ENCODE assay signal across 26 cellular contexts in the genomic region with DNA sequence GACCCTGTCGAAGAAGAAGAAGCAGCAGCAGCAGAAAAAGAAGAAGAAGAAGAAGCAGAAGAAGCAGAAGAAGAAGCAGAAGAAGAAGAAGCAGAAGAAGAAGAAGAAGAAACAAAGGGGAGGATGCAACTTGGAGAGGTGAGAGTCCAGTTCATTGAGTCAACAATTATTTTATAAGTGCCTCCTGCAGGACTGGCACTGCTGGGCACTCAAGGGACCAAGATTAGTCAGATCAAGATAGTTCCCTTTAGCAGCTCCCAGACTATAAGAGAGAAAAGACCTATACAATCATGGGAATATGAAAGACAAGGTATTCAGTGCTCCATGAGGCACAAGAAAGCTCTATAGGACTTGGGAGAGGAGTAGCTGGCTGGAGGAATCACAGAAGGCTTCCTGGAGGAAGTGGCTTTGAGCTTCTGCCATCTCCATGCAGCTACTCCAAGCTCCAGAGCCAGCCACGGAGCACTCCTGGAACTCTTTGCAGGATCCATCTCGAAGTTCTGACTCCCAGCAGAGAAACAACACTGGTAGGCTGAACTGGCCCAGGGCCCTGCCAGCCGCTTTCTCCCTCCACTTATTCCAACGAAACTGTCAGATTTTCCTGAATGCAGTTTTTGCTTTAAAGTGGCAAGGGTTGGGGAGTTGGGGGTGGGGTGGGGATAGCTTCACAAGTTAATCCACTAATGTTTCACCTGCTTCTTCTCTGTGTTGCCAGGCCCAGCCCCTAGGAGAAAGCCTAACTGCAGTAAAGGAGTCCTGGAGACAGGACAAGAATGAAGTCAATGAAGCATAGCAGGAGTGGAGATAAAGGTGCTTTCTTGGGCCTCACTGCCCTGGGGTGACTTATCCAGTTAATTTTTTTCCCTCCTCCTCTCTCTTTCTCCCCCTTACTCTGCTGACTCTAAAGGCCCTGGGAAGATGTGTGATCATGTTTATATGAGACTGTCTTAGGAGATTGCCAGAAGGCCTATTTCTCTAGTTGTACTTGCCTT.
DNase-seq lines count a peak whose midpoint lies in the region; FAIRE-seq and TF ChIP-seq lines count a peak whose summit lies in the region.
"Had no signal": no experiment of that assay in that cellular context is flagged by ENCODE, and none has a peak within 500 bp of the region (broad histone marks: within the 10 kb centered on the region; RNA-seq: fewer than 3 reads in every experiment).

No MANE protein-coding gene starts in this region.

- H4K91ac ChIP-seq in mesenchymal stem cell (ENCODE audit: low read length), result no peak overlapping the region

- no TSS peak for BruUV-seq in A673 (replicated peaks; lab: Mats Ljungman, UMichigan)

- no peaks in the 10 kb centered on the region for H3K9me3 Mint-ChIP-seq in endodermal cell
- H3K9me3 Mint-ChIP-seq in activated CD4-positive, alpha-beta memory T cell treated with anti-CD3 and anti-CD28 coated beads for 36 hours, result no peaks in the 10 kb centered on the region
- H3K9me3 Mint-ChIP-seq: activated naive CD4-positive, alpha-beta T cell treated with anti-CD3 and anti-CD28 coated beads, Interleukin-2, amount 10 ng/mL, durations not matched to agents 7 days and 5 days; CD4-positive, alpha-beta memory T cell; HFFc6; memory B cell; naive thymus-derived CD4-positive, alpha-beta T cell had no signal

- POLR2A ChIA-PET in A673 (lab: Charles Lee; ENCODE audit: low non-redundant PET), result interaction anchor here (0.6 kb wide), 1 partner anchor 16 kb away, joined by 20 read pairs; no protein-coding TSS in a partner anchor
- POLR2A ChIA-PET in activated CD4-positive, alpha-beta memory T cell treated with anti-CD3 and anti-CD28 coated beads for 36 hours (lab: Charles Lee), result interaction anchor here (0.7 kb wide), 1 partner anchor 13 kb away, joined by 3 read pairs; no protein-coding TSS in a partner anchor

- H3K36me3 Mint-ChIP-seq in endodermal cell (ENCODE audit: low read depth), result peaks cover 18% of the 10 kb centered on the region
- no peaks in the 10 kb centered on the region for H3K36me3 Mint-ChIP-seq in activated CD4-positive, alpha-beta memory T cell treated with anti-CD3 and anti-CD28 coated beads for 36 hours
- H3K36me3 Mint-ChIP-seq: activated CD8-positive, alpha-beta memory T cell treated with anti-CD3 and anti-CD28 coated beads, Interleukin-2, amount 10 ng/mL, durations not matched to agents 7 days and 5 days; activated naive CD4-positive, alpha-beta T cell treated with anti-CD3 and anti-CD28 coated beads, Interleukin-2, amount 10 ng/mL, durations not matched to agents 7 days and 5 days; CD4-positive, alpha-beta memory T cell; memory B cell; naive thymus-derived CD4-positive, alpha-beta T cell had no signal

- H3K27ac ChIP-seq in endodermal cell (ENCODE audit: low read depth, low read length) (no peak overlapping the region), mesenchymal stem cell (ENCODE audit: low read length, poor library complexity, severe bottlenecking) (peak overlapping the region; percentile 63), small intestine (ENCODE audit: low read depth in 1 of 2, low read length in 1 of 2) (peak overlapping the region in 1 of 2 donors; percentile 12), A673 (ENCODE audit: low read depth, low read length, poor library complexity, severe bottlenecking) (no peak overlapping the region)
- H3K27ac ChIP-seq: foreskin keratinocyte had no signal

- H3K4me3 ChIP-seq in endodermal cell (ENCODE audit: low read length) (no peak overlapping the region), mesenchymal stem cell (ENCODE audit: insufficient read depth in 1 of 2, low read depth in 1 of 2, low read length in 2 of 2) (no peak overlapping the region), small intestine (ENCODE audit: low read depth in 1 of 2, low read length in 2 of 2) (no peak overlapping the region), A673 (ENCODE audit: low read depth, low read length, poor library complexity, severe bottlenecking) (no peak overlapping the region)
- H3K4me3 ChIP-seq: Peyer's patch had no signal

- H3K36me3 ChIP-seq in endodermal cell (ENCODE audit: control insufficient read depth, insufficient read depth, low read length), result no peaks in the 10 kb centered on the region
- H3K36me3 ChIP-seq in mesenchymal stem cell (ENCODE audit: control insufficient read depth in 1 of 2, insufficient read depth in 2 of 2, low read depth in 1 of 2, low read length in 2 of 2), result no peaks in the 10 kb centered on the region
- H3K36me3 ChIP-seq in small intestine (ENCODE audit: control insufficient read depth in 2 of 2, insufficient read depth in 2 of 2, low read length in 2 of 2), result no peaks in the 10 kb centered on the region
- no peaks in the 10 kb centered on the region for H3K36me3 ChIP-seq in A673 (ENCODE audit: insufficient read depth, low read length, poor library complexity, severe bottlenecking)
- H3K36me3 ChIP-seq: Peyer's patch had no signal

- no peaks in the 10 kb centered on the region for H3K9me3 ChIP-seq in endodermal cell (ENCODE audit: control insufficient read depth, low read length)
- peaks cover 3% of the 10 kb centered on the region for H3K9me3 ChIP-seq in mesenchymal stem cell (ENCODE audit: control insufficient read depth, low read length)
- no peaks in the 10 kb centered on the region for H3K9me3 ChIP-seq in small intestine (ENCODE audit: control insufficient read depth, low read depth)
- no peaks in the 10 kb centered on the region for H3K9me3 ChIP-seq in A673 (ENCODE audit: low read depth, low read length, poor library complexity, severe bottlenecking)
- H3K9me3 ChIP-seq: Peyer's patch had no signal

- H3K27me3 ChIP-seq in endodermal cell (ENCODE audit: control insufficient read depth, insufficient read depth, low read length, poor library complexity, severe bottlenecking), result no peaks in the 10 kb centered on the region
- peaks cover 3 to 27% of the 10 kb centered on the region in 2 experiments for H3K27me3 ChIP-seq in mesenchymal stem cell (ENCODE audit: control insufficient read depth in 1 of 2, insufficient read depth in 1 of 2, low read length in 2 of 2)
- no peaks in the 10 kb centered on the region for H3K27me3 ChIP-seq in small intestine (ENCODE audit: control insufficient read depth in 2 of 2, insufficient read depth in 2 of 2, low read length in 2 of 2)
- H3K27me3 ChIP-seq in A673 (replicated peaks; ENCODE audit: insufficient read depth, low read depth, low read length, poor library complexity), result peaks cover 4% of the 10 kb centered on the region
- H3K27me3 ChIP-seq: foreskin keratinocyte, Peyer's patch had no signal

- H3K79me1 ChIP-seq in mesenchymal stem cell (replicated peaks; ENCODE audit: low read length, poor library complexity, severe bottlenecking), result no peaks in the 10 kb centered on the region

- peaks cover 2% of the 10 kb centered on the region for H3K27me3 Mint-ChIP-seq in endodermal cell (ENCODE audit: insufficient read depth)
- H3K27me3 Mint-ChIP-seq in activated CD4-positive, alpha-beta memory T cell treated with anti-CD3 and anti-CD28 coated beads for 36 hours, result no peaks in the 10 kb centered on the region
- H3K27me3 Mint-ChIP-seq: activated CD8-positive, alpha-beta memory T cell treated with anti-CD3 and anti-CD28 coated beads, Interleukin-2, amount 10 ng/mL, durations not matched to agents 7 days and 5 days had no signal

- no peak overlapping the region for H2BK15ac ChIP-seq in mesenchymal stem cell (ENCODE audit: low read depth, poor library complexity, severe bottlenecking)

- intact Hi-C loops in A673 (cut with micrococcal nuclease; ENCODE audit: unreplicated experiment), result no loop called here
- intact Hi-C loops in activated CD4-positive, alpha-beta memory T cell treated with anti-CD3 and anti-CD28 coated beads for 36 hours (cut with micrococcal nuclease), result no loop called here

- no peak for FAIRE-seq in small intestine (lab: Jason Lieb, UNC)
- FAIRE-seq: islet of Langerhans had no signal

- no peak overlapping the region for H3K4ac ChIP-seq in mesenchymal stem cell (ENCODE audit: low read depth in 1 of 2, low read length in 2 of 2)

- H2BK5ac ChIP-seq in mesenchymal stem cell (ENCODE audit: low read depth, low read length, poor library complexity, severe bottlenecking), result no peak overlapping the region

- DNase-seq in NCI-H82 (lab: John Stamatoyannopoulos, UW) (peak; percentile 48), endodermal cell (peak; percentile 64), mesenchymal stem cell (no peak), small intestine (peak; percentile 82), A673 (ENCODE audit: low spot score) (no peak), AML-193 (lab: John Stamatoyannopoulos, UW) (no peak), NCI-H2081 (lab: John Stamatoyannopoulos, UW) (no peak)
- DNase-seq in activated CD4-positive, alpha-beta memory T cell treated with anti-CD3 and anti-CD28 coated beads for 36 hours, result no peak
- DNase-seq: activated CD4-positive, alpha-beta T cell treated with anti-CD3 and anti-CD28 coated beads for 48 hours; activated CD8-positive, alpha-beta memory T cell treated with anti-CD3 and anti-CD28 coated beads, Interleukin-2, amount 10 ng/mL, durations not matched to agents 7 days and 5 days; activated naive CD4-positive, alpha-beta T cell treated with anti-CD3 and anti-CD28 coated beads, Interleukin-2, amount 10 ng/mL, durations not matched to agents 7 days and 5 days; CD4-positive, alpha-beta memory T cell; central memory CD4-positive, alpha-beta T cell; DND-41; erythroblast; foreskin keratinocyte; HFFc6; naive thymus-derived CD4-positive, alpha-beta T cell; NCI-H1092 treated with DMSO at 0.1 percent for 48 hours; NCI-H2029; NCI-H446; NK-92 treated with Interleukin-12 subunit alpha and Interleukin-12 subunit beta, amount 100 ng/mL, for 24 hours; Peyer's patch; posterior cingulate gyrus had no signal

- no peak overlapping the region for H3K14ac ChIP-seq in mesenchymal stem cell (ENCODE audit: low read length in 2 of 2)

- H3K4me1 Mint-ChIP-seq in endodermal cell, result peaks cover 65% of the 10 kb centered on the region
- no peaks in the 10 kb centered on the region for H3K4me1 Mint-ChIP-seq in activated CD4-positive, alpha-beta memory T cell treated with anti-CD3 and anti-CD28 coated beads for 36 hours (ENCODE audit: low read depth)
- H3K4me1 Mint-ChIP-seq: activated CD8-positive, alpha-beta memory T cell treated with anti-CD3 and anti-CD28 coated beads, Interleukin-2, amount 10 ng/mL, durations not matched to agents 7 days and 5 days; activated naive CD4-positive, alpha-beta T cell treated with anti-CD3 and anti-CD28 coated beads, Interleukin-2, amount 10 ng/mL, durations not matched to agents 7 days and 5 days; CD4-positive, alpha-beta memory T cell; memory B cell; naive thymus-derived CD4-positive, alpha-beta T cell had no signal

- H2BK120ac ChIP-seq in mesenchymal stem cell (ENCODE audit: low read depth, low read length), result no peak overlapping the region

- TF ChIP-seq CTCF in endodermal cell (conservative IDR thresholded peaks at IDR 0.05) (peak; percentile 33), A673 (conservative IDR thresholded peaks at IDR 0.05; ENCODE audit: low read depth, low read length) (no peak)

- no peak overlapping the region for H4K8ac ChIP-seq in mesenchymal stem cell (ENCODE audit: low read length)

- H3K4me3 Mint-ChIP-seq in endodermal cell, result no peak overlapping the region
- H3K4me3 Mint-ChIP-seq in activated CD4-positive, alpha-beta memory T cell treated with anti-CD3 and anti-CD28 coated beads for 36 hours, result no peak overlapping the region
- H3K4me3 Mint-ChIP-seq: activated CD8-positive, alpha-beta memory T cell treated with anti-CD3 and anti-CD28 coated beads, Interleukin-2, amount 10 ng/mL, durations not matched to agents 7 days and 5 days; activated naive CD4-positive, alpha-beta T cell treated with anti-CD3 and anti-CD28 coated beads, Interleukin-2, amount 10 ng/mL, durations not matched to agents 7 days and 5 days; CD4-positive, alpha-beta memory T cell; HFFc6; memory B cell; naive thymus-derived CD4-positive, alpha-beta T cell had no signal

- H2AFZ ChIP-seq in mesenchymal stem cell (ENCODE audit: low read depth, low read length), result no peak overlapping the region

- CTCF ChIA-PET in A673 (lab: Charles Lee), result interaction anchor here (0.5 kb wide), 1 partner anchor 140 kb away, joined by 8 read pairs; a partner anchor contains a TSS
- CTCF ChIA-PET in activated CD4-positive, alpha-beta memory T cell treated with anti-CD3 and anti-CD28 coated beads for 36 hours (lab: Charles Lee), result interaction anchor here (1.3 kb wide), 1 partner anchor 94 kb away, joined by 3 read pairs; no protein-coding TSS in a partner anchor

- no peak overlapping the region for H3K23ac ChIP-seq in mesenchymal stem cell (ENCODE audit: low read length in 2 of 2)

- H3K18ac ChIP-seq in mesenchymal stem cell (ENCODE audit: low read depth in 1 of 2, low read length in 2 of 2), result no peak overlapping the region

- H3K9ac ChIP-seq in endodermal cell (ENCODE audit: extremely low read depth, low read length, poor library complexity, severe bottlenecking) (no peak overlapping the region), mesenchymal stem cell (ENCODE audit: low read length) (no peak overlapping the region)

- no peak overlapping the region for H2BK12ac ChIP-seq in mesenchymal stem cell (ENCODE audit: low read length in 2 of 2)

- H2AK5ac ChIP-seq in mesenchymal stem cell (ENCODE audit: low read length, severe bottlenecking), result no peak overlapping the region

- peak overlapping the region; percentile 72 for H3K27ac Mint-ChIP-seq in endodermal cell
- no peak overlapping the region for H3K27ac Mint-ChIP-seq in activated CD4-positive, alpha-beta memory T cell treated with anti-CD3 and anti-CD28 coated beads for 36 hours
- H3K27ac Mint-ChIP-seq: activated CD8-positive, alpha-beta memory T cell treated with anti-CD3 and anti-CD28 coated beads, Interleukin-2, amount 10 ng/mL, durations not matched to agents 7 days and 5 days; activated naive CD4-positive, alpha-beta T cell treated with anti-CD3 and anti-CD28 coated beads, Interleukin-2, amount 10 ng/mL, durations not matched to agents 7 days and 5 days; HFFc6; memory B cell had no signal

- peaks cover 20% of the 10 kb centered on the region for H3K4me1 ChIP-seq in endodermal cell (ENCODE audit: control insufficient read depth, insufficient read depth, low read length)
- peaks cover 14% of the 10 kb centered on the region for H3K4me1 ChIP-seq in mesenchymal stem cell (ENCODE audit: control insufficient read depth, insufficient read depth, low read depth, low read length)
- peaks cover 2 to 16% of the 10 kb centered on the region in 2 donors for H3K4me1 ChIP-seq in small intestine (ENCODE audit: control insufficient read depth in 2 of 2, insufficient read depth in 1 of 2, low read depth in 1 of 2, low read length in 1 of 2)
- no peaks in the 10 kb centered on the region for H3K4me1 ChIP-seq in A673 (ENCODE audit: insufficient read depth, low read length, poor library complexity, severe bottlenecking)

- 76 to 88% methylated on average over 1 to 5 of the region's 5 CpGs for WGBS in endodermal cell (ENCODE audit: insufficient coverage in 1 of 2, insufficient read length in 1 of 2), 2 experiments
- 66% methylated on average over 3 of the region's 5 CpGs for WGBS in mesenchymal stem cell
- 31 to 60% (median 43%) methylated on average over 5 of the region's 5 CpGs for WGBS in small intestine, 3 donors

- H3K4me2 ChIP-seq in mesenchymal stem cell (ENCODE audit: low read length, poor library complexity, severe bottlenecking), result no peak overlapping the region

Comparison
In these comparisons a context has a peak if more than half of its experiments do, and no peak if none do; other contexts are left out.
1. DNase-seq: peak in NCI-H82 (single experiment), endodermal cell (single experiment) and small intestine (single experiment); none in mesenchymal stem cell (single experiment), A673 (single experiment), activated CD4-positive, alpha-beta memory T cell treated with anti-CD3 and anti-CD28 coated beads for 36 hours (single experiment), AML-193 (0 of 2) and NCI-H2081 (0 of 2).